ENCODE assay signal across 14 cellular contexts in genomic region chr10:5971886-5972285, GRCh38. TPM values are rescaled to one million over a fixed set of nuclear protein-coding genes. Genes with fewer than 3 reads are reported as not detected.
DNase-seq lines count a peak whose midpoint lies in the region; ATAC-seq, FAIRE-seq and TF ChIP-seq lines count a peak whose summit lies in the region.
"Had no signal": no experiment of that assay in that cellular context is flagged by ENCODE, and none has a peak within 500 bp of the region (broad histone marks: within the 10 kb centered on the region; RNA-seq: fewer than 3 reads in every experiment).

No MANE protein-coding gene starts in this region.

- H3K4me1 ChIP-seq in ACC112 (ENCODE audit: control insufficient read depth, insufficient read depth, low read length, unreplicated experiment) = peaks cover 20% of the 10 kb centered on the region
- peaks cover 7 to 8% of the 10 kb centered on the region in 2 donors for H3K4me1 ChIP-seq in muscle layer of duodenum (ENCODE audit: control insufficient read depth in 1 of 2, insufficient read depth in 2 of 2, low read length in 2 of 2)
- H3K4me1 ChIP-seq: HAP-1 had no signal

- H3K36me3 ChIP-seq in ACC112 (ENCODE audit: insufficient read depth, low read length) (no peaks in the 10 kb centered on the region), muscle layer of duodenum (ENCODE audit: control insufficient read depth in 1 of 2, insufficient read depth in 2 of 2, low read length in 2 of 2) (no peaks in the 10 kb centered on the region)
- H3K36me3 ChIP-seq: BLaER1, HAP-1 had no signal

- peak overlapping the region; percentile 41 to 95 (median 54) for H3K27ac Mint-ChIP-seq in IgD-negative memory B cell
- H3K27ac Mint-ChIP-seq: activated naive CD8-positive, alpha-beta T cell had no signal

- no peak for FAIRE-seq in GM12891 (lab: Jason Lieb, UNC)

- H3K4me3 ChIP-seq in ACC112 (ENCODE audit: low read depth, low read length) (no peak overlapping the region), coronary artery (no peak overlapping the region), muscle layer of duodenum (ENCODE audit: low read depth in 1 of 2, low read length in 2 of 2) (no peak overlapping the region)
- H3K4me3 ChIP-seq: BLaER1, HAP-1 had no signal

- TF ChIP-seq CTCF in coronary artery (IDR thresholded peaks at IDR 0.05) = no peak

- ATAC-seq in GM18873 (IDR thresholded peaks at IDR 0.05; ENCODE audit: low FRiP score, unreplicated experiment) = no peak
- ATAC-seq: WTC11 had no signal

- peaks cover 26% of the 10 kb centered on the region for H3K79me2 ChIP-seq in ACC112 (ENCODE audit: control insufficient read depth, insufficient read depth, low read length, unreplicated experiment)

- H3K27me3 Mint-ChIP-seq in IgD-negative memory B cell = no peaks in the 10 kb centered on the region
- H3K27me3 Mint-ChIP-seq: activated naive CD8-positive, alpha-beta T cell had no signal

- peak overlapping the region; percentile 24; the same call in 1 of the 2 replicates for H3K27ac ChIP-seq in ACC112 (ENCODE audit: low read depth, low read length)
- peak overlapping the region; percentile 40 to 53 for H3K27ac ChIP-seq in coronary artery
- peak overlapping the region; percentile 71 for H3K27ac ChIP-seq in muscle layer of duodenum (ENCODE audit: low read length)
- H3K27ac ChIP-seq: BLaER1 had no signal

- H3K9me3 Mint-ChIP-seq in IgD-negative memory B cell = no peaks in the 10 kb centered on the region
- H3K9me3 Mint-ChIP-seq: WTC11 had no signal

- no peak for TF ChIP-seq POLR2A in GM12891 (IDR thresholded peaks at IDR 0.05; ENCODE audit: low read depth, low read length)

- peaks cover 42 to 51% (median 50%) of the 10 kb centered on the region in 3 donors for H3K4me1 Mint-ChIP-seq in IgD-negative memory B cell

- H3K9me3 ChIP-seq in muscle layer of duodenum (ENCODE audit: control insufficient read depth in 1 of 2, low read length in 2 of 2) = no peaks in the 10 kb centered on the region
- H3K9me3 ChIP-seq: BLaER1, HAP-1 had no signal

- H3K36me3 Mint-ChIP-seq in IgD-negative memory B cell = no peaks in the 10 kb centered on the region
- H3K36me3 Mint-ChIP-seq: WTC11 had no signal

- H3K27me3 ChIP-seq in ACC112 (ENCODE audit: insufficient read depth, low read length) (no peaks in the 10 kb centered on the region), muscle layer of duodenum (ENCODE audit: low read depth, low read length) (no peaks in the 10 kb centered on the region)
- H3K27me3 ChIP-seq: BLaER1 had no signal

- H3K4me3 Mint-ChIP-seq in IgD-negative memory B cell = peak overlapping the region; percentile 57 to 92 (median 86)
- H3K4me3 Mint-ChIP-seq: activated naive CD8-positive, alpha-beta T cell; WTC11 had no signal

- DNase-seq in coronary artery (ENCODE audit: low spot score) (no peak), SW480 (ENCODE audit: low spot score) (no peak), GM12891 (ENCODE audit: insufficient read length, low spot score) (no peak), posterior vena cava (ENCODE audit: low spot score) (no peak)
- DNase-seq: Karpas-422; stimulated activated CD4-positive, alpha-beta T cell treated with anti-CD3 and anti-CD28 coated beads, Interleukin-12 subunit alpha, Interleukin-12 subunit beta, amount 100 ng/mL, for 4 hours had no signal

- H2AFZ ChIP-seq in ACC112 (ENCODE audit: low read length, unreplicated experiment) = no peak overlapping the region

- intact Hi-C loops in posterior vena cava (cut with DNase I) = no loop called here

TF ChIP-seq in GM12891, 5 proteins besides CTCF, POLR2A, EP300 and RAD21:
- TF ChIP-seq SPI1 (IDR thresholded peaks at IDR 0.05; ENCODE audit: low read depth, low read length) (no peak), POU2F2 (IDR thresholded peaks at IDR 0.05; ENCODE audit: low read depth, low read length) (no peak), PAX5 (IDR thresholded peaks at IDR 0.05; ENCODE audit: insufficient read depth, low read length, severe bottlenecking) (no peak), TAF1 (IDR thresholded peaks at IDR 0.05; ENCODE audit: low read depth, low read length) (no peak), POLR2AphosphoS5 (IDR thresholded peaks at IDR 0.05; ENCODE audit: low read depth, low read length) (no peak)

RNA-seq across cellular contexts. Expression of gene IL15RA, which starts 5.5 kb away (rescaled TPM):
- 6.4 TPM for polyA plus RNA-seq in IgD-negative memory B cell
- 7.4 TPM for polyA plus RNA-seq in GM12891 (2012; ENCODE audit: low read depth, missing spikeins)
- total RNA-seq in posterior vena cava = 10 to 100 TPM; 16.9 to 20.9 TPM
